In the genomic region with DNA sequence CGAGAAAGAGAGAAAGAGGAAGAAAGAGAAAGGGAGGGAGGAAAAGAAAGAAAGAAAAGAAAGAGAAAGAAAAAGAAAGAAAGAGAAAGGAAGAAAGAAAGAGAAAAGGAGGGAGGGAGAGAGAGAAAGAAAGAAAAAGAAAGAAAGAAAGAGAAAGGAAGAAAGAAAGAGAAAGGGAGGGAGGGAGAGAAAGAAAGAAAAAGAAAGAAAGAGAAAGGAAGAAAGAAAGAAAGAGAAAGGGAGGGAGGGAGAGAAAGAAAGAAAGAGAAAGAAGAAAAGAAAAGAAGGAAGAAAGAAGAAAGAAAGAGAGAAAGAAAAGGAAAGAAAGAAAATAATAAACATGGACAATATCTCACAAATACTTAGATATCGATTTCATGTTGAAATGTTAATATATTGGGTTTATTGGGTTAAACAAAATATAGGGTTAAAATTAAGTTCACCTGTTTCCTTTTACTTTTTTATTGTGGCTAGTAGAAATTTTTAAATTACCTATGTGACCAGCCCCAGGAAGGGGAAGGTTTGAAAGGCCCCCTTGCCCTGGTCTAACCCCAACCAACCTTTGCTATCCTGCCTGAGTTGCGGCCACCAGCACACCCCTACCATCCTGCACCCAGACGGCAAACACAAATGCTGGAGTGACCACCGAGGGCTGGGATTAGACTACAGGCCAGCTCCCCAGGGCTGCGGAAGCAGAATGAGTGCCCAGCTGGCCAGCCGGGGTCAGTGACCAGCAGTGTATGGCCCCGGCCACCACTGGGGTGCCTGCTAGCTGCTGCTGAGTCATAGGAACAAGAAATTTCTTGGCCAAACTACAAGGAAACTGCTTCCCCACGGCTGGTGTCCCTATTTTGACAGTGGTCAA, we compare ENCODE assay signal across 17 cellular contexts.
A peak's percentile ranks its signal among the peaks of the same experiment; 100 is the strongest.
DNase-seq lines count a peak whose midpoint lies in the region; ATAC-seq and TF ChIP-seq lines count a peak whose summit lies in the region.
"Had no signal": no experiment of that assay in that cellular context is flagged by ENCODE, and none has a peak within 500 bp of the region (broad histone marks: within the 10 kb centered on the region; RNA-seq: fewer than 3 reads in every experiment).

No MANE protein-coding gene starts in this region.

- DNase-seq in left cardiac atrium (peak; percentile 50), cardiac septum (ENCODE audit: low spot score) (no peak), chondrocyte (ENCODE audit: low spot score) (peak; percentile 60), lower lobe of right lung (no peak), superior temporal gyrus (ENCODE audit: extremely low spot score) (no peak), GM20000 (ENCODE audit: low spot score) (no peak), NCI-H2081 (lab: John Stamatoyannopoulos, UW) (no peak)
- DNase-seq: ACHN; activated T-cell treated with anti-CD3 and anti-CD28 coated beads, Interleukin-2, amount 50 U/mL, for 24 hours; amygdala; effector CD4-positive, alpha-beta T cell; foreskin melanocyte; Karpas-422; NCI-H2171; upper lobe of left lung had no signal

- H3K36me3 ChIP-seq in lower lobe of right lung = no peaks in the 10 kb centered on the region
- H3K36me3 ChIP-seq: upper lobe of left lung had no signal

- no peak overlapping the region for H3K27ac Mint-ChIP-seq in chondrocyte (ENCODE audit: unreplicated experiment)
- H3K27ac Mint-ChIP-seq: activated T-cell treated with anti-CD3 and anti-CD28 coated beads, Interleukin-2, amount 50 U/mL, for 24 hours had no signal

- no peaks in the 10 kb centered on the region for H3K4me1 ChIP-seq in lower lobe of right lung

- TF ChIP-seq CTCF in chondrocyte (IDR thresholded peaks at IDR 0.05) (no peak), lower lobe of right lung (IDR thresholded peaks at IDR 0.05) (no peak), GM20000 (IDR thresholded peaks at IDR 0.05; ENCODE audit: extremely low read depth, missing control alignments) (no peak)

- peaks cover 4% of the 10 kb centered on the region for H3K27me3 ChIP-seq in lower lobe of right lung (ENCODE audit: low read depth)
- H3K27me3 ChIP-seq: upper lobe of left lung had no signal

- H3K4me1 Mint-ChIP-seq in chondrocyte (ENCODE audit: low read depth) = peaks cover 9% of the 10 kb centered on the region

- ATAC-seq in left cardiac atrium = peak; percentile 47 to 61
- ATAC-seq in lower lobe of right lung = peak; percentile 23 to 58
- no peak for ATAC-seq in HG03439 (IDR thresholded peaks at IDR 0.05; ENCODE audit: unreplicated experiment)
- ATAC-seq: activated CD4-positive, CD25-positive, alpha-beta regulatory T cell treated with anti-CD3 and anti-CD28 coated beads, Interleukin-2, amount 50 U/mL, for 24 hours had no signal

- H3K4me3 ChIP-seq in lower lobe of right lung = no peak overlapping the region
- H3K4me3 ChIP-seq: upper lobe of left lung had no signal

- no peaks in the 10 kb centered on the region for H3K9me3 Mint-ChIP-seq in chondrocyte (ENCODE audit: low read depth)
- H3K9me3 Mint-ChIP-seq: activated T-cell treated with anti-CD3 and anti-CD28 coated beads, Interleukin-2, amount 50 U/mL, for 24 hours had no signal

- H3K4me3 Mint-ChIP-seq in chondrocyte (ENCODE audit: unreplicated experiment) = no peak overlapping the region
- H3K4me3 Mint-ChIP-seq: activated T-cell treated with anti-CD3 and anti-CD28 coated beads, Interleukin-2, amount 50 U/mL, for 24 hours had no signal

- no peaks in the 10 kb centered on the region for H3K9me3 ChIP-seq in lower lobe of right lung
- H3K9me3 ChIP-seq: upper lobe of left lung had no signal

- H3K27ac ChIP-seq in lower lobe of right lung = no peak overlapping the region
- H3K27ac ChIP-seq: upper lobe of left lung had no signal

- no peaks in the 10 kb centered on the region for H3K36me3 Mint-ChIP-seq in chondrocyte (ENCODE audit: low read depth)

- intact Hi-C loops in left cardiac atrium (cut with DNase I) = no loop called here
- intact Hi-C loops in cardiac septum (cut with DNase I) = no loop called here
- intact Hi-C loops in lower lobe of right lung (cut with DNase I) = no loop called here

- H3K27me3 Mint-ChIP-seq in chondrocyte (ENCODE audit: low read depth) = peaks cover 32% of the 10 kb centered on the region

Comparison
In these comparisons a context has a peak if more than half of its experiments do, and no peak if none do; other contexts are left out.
1. DNase-seq: peak in left cardiac atrium (single experiment) and chondrocyte (single experiment); none in cardiac septum (single experiment), lower lobe of right lung (single experiment), superior temporal gyrus (single experiment), GM20000 (single experiment) and NCI-H2081 (0 of 2).